ENCODE assay signal across 16 cellular contexts in genomic region chr1:45306905-45307304, GRCh38. TPM values are rescaled to one million over a fixed set of nuclear protein-coding genes. Genes with fewer than 3 reads are reported as not detected.
DNase-seq lines count a peak whose midpoint lies in the region; ATAC-seq and TF ChIP-seq lines count a peak whose summit lies in the region.
"Had no signal": no experiment of that assay in that cellular context is flagged by ENCODE, and none has a peak within 500 bp of the region (broad histone marks: within the 10 kb centered on the region; RNA-seq: fewer than 3 reads in every experiment).

No MANE protein-coding gene starts in this region.

- H3K27me3 Mint-ChIP-seq in activated T-cell treated with anti-CD3 and anti-CD28 coated beads, Interleukin-2, amount 50 U/mL, for 24 hours = no peaks in the 10 kb centered on the region
- H3K27me3 Mint-ChIP-seq in activated naive CD8-positive, alpha-beta T cell treated with anti-CD3 and anti-CD28 coated beads, Interleukin-2, amount 50 U/mL, for 24 hours = no peaks in the 10 kb centered on the region
- H3K27me3 Mint-ChIP-seq: CD4-positive, alpha-beta memory T cell had no signal

- H3K36me3 ChIP-seq in OCI-LY1 (ENCODE audit: insufficient read depth, low read length) (no peaks in the 10 kb centered on the region), osteoblast (ENCODE audit: insufficient read depth, low read length) (no peaks in the 10 kb centered on the region)

- no peaks in the 10 kb centered on the region for H3F3A ChIP-seq in OCI-LY1 (ENCODE audit: insufficient read depth, low read length)

- H3K9me3 ChIP-seq in OCI-LY1 (ENCODE audit: low read length) = no peaks in the 10 kb centered on the region
- H3K9me3 ChIP-seq in osteoblast (ENCODE audit: low read depth, low read length) = no peaks in the 10 kb centered on the region

- peak overlapping the region; percentile 88 for H3K27ac Mint-ChIP-seq in activated T-cell treated with anti-CD3 and anti-CD28 coated beads, Interleukin-2, amount 50 U/mL, for 24 hours
- H3K27ac Mint-ChIP-seq in activated naive CD8-positive, alpha-beta T cell treated with anti-CD3 and anti-CD28 coated beads, Interleukin-2, amount 50 U/mL, for 24 hours = peak overlapping the region; percentile 97
- H3K27ac Mint-ChIP-seq: mesothelial cell of epicardium had no signal

- H3K4me2 ChIP-seq in OCI-LY1 (ENCODE audit: low read length) (peak overlapping the region; percentile 46; the same call in 1 of the 2 replicates), osteoblast (ENCODE audit: insufficient read depth, low read length) (no peak overlapping the region)

- DNase-seq in activated T-cell treated with anti-CD3 and anti-CD28 coated beads, Interleukin-2, amount 50 U/mL, for 24 hours = no peak
- DNase-seq in activated T-cell treated with anti-CD3 and anti-CD28 coated beads for 4 hours (no peak), osteoblast (ENCODE audit: insufficient read length, low spot score, missing footprints) (no peak), DMS79 (lab: John Stamatoyannopoulos, UW) (no peak)
- DNase-seq in activated naive CD8-positive, alpha-beta T cell treated with anti-CD3 and anti-CD28 coated beads, Interleukin-2, amount 50 U/mL, for 24 hours = no peak
- no peak for DNase-seq in stimulated activated CD4-positive, alpha-beta T cell treated with anti-CD3 and anti-CD28 coated beads, Interleukin-4, amount 100 ng/mL, for 1 hour
- DNase-seq: CD4-positive, alpha-beta memory T cell; foreskin melanocyte; NCI-H2081; NCI-H446 treated with DMSO at 0.1 percent for 48 hours; right cardiac atrium; Right ventricle myocardium superior had no signal

- no peaks in the 10 kb centered on the region for H3K27me3 ChIP-seq in OCI-LY1 (ENCODE audit: insufficient read depth, low read length)
- H3K27me3 ChIP-seq in osteoblast (ENCODE audit: insufficient read depth, low read length) = no peaks in the 10 kb centered on the region

- H3K79me2 ChIP-seq in OCI-LY1 (ENCODE audit: insufficient read depth, low read length) (no peaks in the 10 kb centered on the region), osteoblast (ENCODE audit: insufficient read depth, low read length) (no peaks in the 10 kb centered on the region)

- H3K36me3 Mint-ChIP-seq in activated T-cell treated with anti-CD3 and anti-CD28 coated beads, Interleukin-2, amount 50 U/mL, for 24 hours (ENCODE audit: low read depth) = peaks cover 6% of the 10 kb centered on the region
- H3K36me3 Mint-ChIP-seq in activated naive CD8-positive, alpha-beta T cell treated with anti-CD3 and anti-CD28 coated beads, Interleukin-2, amount 50 U/mL, for 24 hours (ENCODE audit: low read depth) = no peaks in the 10 kb centered on the region
- H3K36me3 Mint-ChIP-seq: CD4-positive, alpha-beta memory T cell; mesothelial cell of epicardium had no signal

- ATAC-seq in activated naive CD8-positive, alpha-beta T cell treated with anti-CD3 and anti-CD28 coated beads, Interleukin-2, amount 50 U/mL, for 24 hours = no peak
- ATAC-seq in GM18519 (IDR thresholded peaks at IDR 0.05; ENCODE audit: low FRiP score, unreplicated experiment) = no peak
- ATAC-seq: right cardiac atrium had no signal

- H3K4me1 Mint-ChIP-seq in activated T-cell treated with anti-CD3 and anti-CD28 coated beads, Interleukin-2, amount 50 U/mL, for 24 hours (ENCODE audit: low read depth) = peaks cover 41% of the 10 kb centered on the region
- H3K4me1 Mint-ChIP-seq in activated naive CD8-positive, alpha-beta T cell treated with anti-CD3 and anti-CD28 coated beads, Interleukin-2, amount 50 U/mL, for 24 hours = peaks cover 38% of the 10 kb centered on the region

- no peak for TF ChIP-seq CTCF in OCI-LY1 (IDR thresholded peaks at IDR 0.05; ENCODE audit: low read length)
- TF ChIP-seq CTCF in osteoblast (IDR thresholded peaks at IDR 0.05; ENCODE audit: extremely low read depth, low read depth, low read length) = no peak

- peak overlapping the region; percentile 43 for H3K4me3 Mint-ChIP-seq in activated T-cell treated with anti-CD3 and anti-CD28 coated beads, Interleukin-2, amount 50 U/mL, for 24 hours
- H3K4me3 Mint-ChIP-seq in activated naive CD8-positive, alpha-beta T cell treated with anti-CD3 and anti-CD28 coated beads, Interleukin-2, amount 50 U/mL, for 24 hours = peak overlapping the region; percentile 92
- H3K4me3 Mint-ChIP-seq: mesothelial cell of epicardium had no signal

- H3K4me3 ChIP-seq in OCI-LY1 (ENCODE audit: low read depth, low read length, poor library complexity, severe bottlenecking) (no peak overlapping the region), osteoblast (ENCODE audit: insufficient read depth, low read length) (no peak overlapping the region)

- 0 out of 2 replicates have a peak overlapping the region, but pooled peaks have one; percentile 34 for H2AFZ ChIP-seq in OCI-LY1 (ENCODE audit: low read length)
- H2AFZ ChIP-seq in osteoblast (ENCODE audit: low read length) = peak overlapping the region; percentile 75

- H3K9ac ChIP-seq in OCI-LY1 (ENCODE audit: low read length) = no peak overlapping the region; the same call in 1 of the 2 replicates

- H4K20me1 ChIP-seq in OCI-LY1 (ENCODE audit: insufficient read depth, low read length) (no peaks in the 10 kb centered on the region), osteoblast (ENCODE audit: insufficient read depth, low read length) (no peaks in the 10 kb centered on the region)

- no peaks in the 10 kb centered on the region for H3K9me3 Mint-ChIP-seq in activated T-cell treated with anti-CD3 and anti-CD28 coated beads, Interleukin-2, amount 50 U/mL, for 24 hours
- H3K9me3 Mint-ChIP-seq in activated naive CD8-positive, alpha-beta T cell treated with anti-CD3 and anti-CD28 coated beads, Interleukin-2, amount 50 U/mL, for 24 hours = no peaks in the 10 kb centered on the region
- H3K9me3 Mint-ChIP-seq: CD4-positive, alpha-beta memory T cell; mesothelial cell of epicardium had no signal

- H3K27ac ChIP-seq in OCI-LY1 (ENCODE audit: low read depth, low read length, poor library complexity, severe bottlenecking) (peak overlapping the region; percentile 69), osteoblast (ENCODE audit: low read depth, low read length) (no peak overlapping the region)
- H3K27ac ChIP-seq: epithelial cell of prostate had no signal

- no peaks in the 10 kb centered on the region for H3K9me2 ChIP-seq in OCI-LY1 (ENCODE audit: low read depth, low read length)

- H3K4me1 ChIP-seq in OCI-LY1 (ENCODE audit: insufficient read depth, low read length, severe bottlenecking) (peaks cover 40% of the 10 kb centered on the region), osteoblast (ENCODE audit: insufficient read depth, low read length) (peaks cover 11% of the 10 kb centered on the region)

RNA-seq across cellular contexts. Expression of gene HPDL, which starts 19.8 kb away (rescaled TPM):
- 0.36 and 0.59 TPM in 2 replicates for total RNA-seq in osteoblast
- total RNA-seq: Right ventricle myocardium superior had no signal

RNA-seq across cellular contexts. Expression of gene TOE1, which starts 33.1 kb away (rescaled TPM):
- 6.5 and 8.5 TPM in 2 replicates for total RNA-seq in osteoblast

RNA-seq across cellular contexts. Expression of gene MUTYH, which starts 33.3 kb away (rescaled TPM):
- total RNA-seq in osteoblast = 13.6 and 14.1 TPM in 2 replicates
